ENCODE assay signal across 12 cellular contexts in genomic region chr1:108590436-108590835, GRCh38. TPM values are rescaled to one million over a fixed set of nuclear protein-coding genes. Genes with fewer than 3 reads are reported as not detected.
DNase-seq lines count a peak whose midpoint lies in the region; ATAC-seq and TF ChIP-seq lines count a peak whose summit lies in the region.
"Had no signal": no experiment of that assay in that cellular context is flagged by ENCODE, and none has a peak within 500 bp of the region (broad histone marks: within the 10 kb centered on the region; RNA-seq: fewer than 3 reads in every experiment).

No MANE protein-coding gene starts in this region.

- peak overlapping the region; percentile 45 for H3K27ac ChIP-seq in colonic mucosa
- H3K27ac ChIP-seq in lower lobe of right lung = peak overlapping the region; percentile 63
- H3K27ac ChIP-seq in uterus = peak overlapping the region; percentile 31 to 65
- H3K27ac ChIP-seq: foreskin keratinocyte, KMS-11, VCaP had no signal

- intact Hi-C loops in Right ventricle myocardium inferior (cut with DNase I) = no loop called here
- intact Hi-C loops in cardiac septum (cut with DNase I) = loop anchor here (5.0 kb wide), 1 partner anchor 33 kb away; no protein-coding TSS in a partner anchor
- intact Hi-C loops in colonic mucosa (cut with DNase I) = no loop called here
- intact Hi-C loops in lower lobe of right lung (cut with DNase I) = no loop called here
- intact Hi-C loops in uterus (cut with DNase I; ENCODE audit: low total_unique reads) = no loop called here

- TF ChIP-seq POLR2A in uterus (IDR thresholded peaks at IDR 0.05) = no peak

- H3K9me3 ChIP-seq in colonic mucosa (no peaks in the 10 kb centered on the region), lower lobe of right lung (no peaks in the 10 kb centered on the region), uterus (no peaks in the 10 kb centered on the region)

- H3K4me1 ChIP-seq in colonic mucosa (peaks cover 11% of the 10 kb centered on the region), lower lobe of right lung (peaks cover 41% of the 10 kb centered on the region), uterus (peaks cover 0 to 5% of the 10 kb centered on the region in 2 donors)
- H3K4me1 ChIP-seq: foreskin keratinocyte had no signal

- H3K4me3 ChIP-seq in colonic mucosa (no peak overlapping the region), lower lobe of right lung (no peak overlapping the region), uterus (no peak overlapping the region)

- peak; percentile 61 for DNase-seq in Right ventricle myocardium inferior (ENCODE audit: missing footprints)
- DNase-seq in cardiac septum (ENCODE audit: low spot score) = no peak
- DNase-seq in colonic mucosa = no peak
- DNase-seq in lower lobe of right lung = no peak
- DNase-seq in uterus = peak in 1 of 2 donors; percentile 47
- DNase-seq in superior temporal gyrus (ENCODE audit: extremely low spot score) = no peak
- DNase-seq in RKO (ENCODE audit: low spot score) = no peak
- DNase-seq: activated naive CD8-positive, alpha-beta T cell treated with anti-CD3 and anti-CD28 coated beads, Interleukin-2, amount 10 ng/mL, durations not matched to agents 7 days and 5 days had no signal

- H3K36me3 ChIP-seq in colonic mucosa (no peaks in the 10 kb centered on the region), lower lobe of right lung (no peaks in the 10 kb centered on the region), uterus (no peaks in the 10 kb centered on the region)

- TF ChIP-seq CTCF in colonic mucosa (IDR thresholded peaks at IDR 0.05) (no peak), lower lobe of right lung (IDR thresholded peaks at IDR 0.05) (no peak), uterus (IDR thresholded peaks at IDR 0.05) (no peak)

- H3K27me3 ChIP-seq in colonic mucosa (no peaks in the 10 kb centered on the region), lower lobe of right lung (ENCODE audit: low read depth) (no peaks in the 10 kb centered on the region), uterus (no peaks in the 10 kb centered on the region)
- H3K27me3 ChIP-seq: foreskin keratinocyte had no signal

- no peak overlapping the region for H3K9ac ChIP-seq in colonic mucosa (ENCODE audit: low read depth in 2 of 2, low read length in 2 of 2)
- H3K9ac ChIP-seq: KMS-11 had no signal

- peak; percentile 45 for ATAC-seq in Right ventricle myocardium inferior
- peak; percentile 20 to 24 for ATAC-seq in lower lobe of right lung
- ATAC-seq in GM19023 (IDR thresholded peaks at IDR 0.05; ENCODE audit: unreplicated experiment) = no peak

RNA-seq across cellular contexts. Expression of gene EEIG2, which starts 30.5 kb away (rescaled TPM):
- total RNA-seq in Right ventricle myocardium inferior (5.5 TPM), cardiac septum (7.3 TPM), colonic mucosa (10 to 100 TPM; 32.8 to 42.8 TPM), lower lobe of right lung (20.0 TPM), uterus (10 to 100 TPM in 3 of 4 donors, 1 to 10 TPM in 1; 1.3 to 55.4 (median 13.1) TPM)
